Comparison of ENCODE assay signal across 26 cellular contexts in genomic region chr3:29942297-29942696, GRCh38.
DNase-seq lines count a peak whose midpoint lies in the region; ATAC-seq, FAIRE-seq and TF ChIP-seq lines count a peak whose summit lies in the region.
"Had no signal": no experiment of that assay in that cellular context is flagged by ENCODE, and none has a peak within 500 bp of the region (broad histone marks: within the 10 kb centered on the region; RNA-seq: fewer than 3 reads in every experiment).

No MANE protein-coding gene starts in this region.

- H3K27me3 Mint-ChIP-seq in HFFc6 (ENCODE audit: insufficient read depth): no peaks in the 10 kb centered on the region
- no peaks in the 10 kb centered on the region for H3K27me3 Mint-ChIP-seq in chondrocyte (ENCODE audit: low read depth)
- H3K27me3 Mint-ChIP-seq: CD4-positive, CD25-positive, alpha-beta regulatory T cell had no signal

- FAIRE-seq in HepG2 (lab: Jason Lieb, UNC): no peak
- FAIRE-seq: A204.1, GM12878, GM12892, GM18507 had no signal

- ATAC-seq in GM21717 (IDR thresholded peaks at IDR 0.05; ENCODE audit: unreplicated experiment): peak; percentile 53
- ATAC-seq in HepG2: no peak
- ATAC-seq: GM12878 had no signal

- H3K9me3 Mint-ChIP-seq in HFFc6: no peaks in the 10 kb centered on the region
- no peaks in the 10 kb centered on the region for H3K9me3 Mint-ChIP-seq in chondrocyte (ENCODE audit: low read depth)
- H3K9me3 Mint-ChIP-seq: CD4-positive, alpha-beta memory T cell; CD8-positive, alpha-beta memory T cell had no signal

- H3K27ac ChIP-seq in HepG2 (ENCODE audit: extremely low read length, insufficient read depth, low read length): no peak overlapping the region
- H3K27ac ChIP-seq: BLaER1 had no signal

- H2AFZ ChIP-seq in HepG2 (ENCODE audit: low read length): no peak overlapping the region

- no TSS peak for BruUV-seq in HepG2 (replicated peaks; lab: Mats Ljungman, UMichigan)

- no peak overlapping the region for H3K4me2 ChIP-seq in HepG2 (ENCODE audit: low read depth, low read length)
- H3K4me2 ChIP-seq: BLaER1 had no signal

- no peak for TF ChIP-seq POLR2A in HepG2 (IDR thresholded peaks at IDR 0.05; ENCODE audit: insufficient read depth in 1 of 2, low read depth in 2 of 2, low read length in 2 of 2)

- no peak for TF ChIP-seq RAD21 in HepG2 (CRISPR knock-in tag; IDR thresholded peaks at IDR 0.05)

- in situ Hi-C loops in HepG2 (cut with HindIII; ENCODE audit: extremely low pct_ligation_motif_present, low pct_unique_long_range_greater_than_20kb): no loop called here

- H3K27ac Mint-ChIP-seq in HFFc6 (peak overlapping the region; percentile 1; the same call in 1 of the 2 replicates), chondrocyte (ENCODE audit: unreplicated experiment) (peak overlapping the region; percentile 10)
- H3K27ac Mint-ChIP-seq: CD14-positive monocyte; CD4-positive, alpha-beta memory T cell; CD4-positive, CD25-positive, alpha-beta regulatory T cell; CD8-positive, alpha-beta memory T cell had no signal

- no peaks in the 10 kb centered on the region for H3K27me3 ChIP-seq in HepG2 (ENCODE audit: control insufficient read depth in 1 of 2, insufficient read depth in 2 of 2, low read length in 2 of 2)
- H3K27me3 ChIP-seq: BE2C, BLaER1 had no signal

- H3K4me1 Mint-ChIP-seq in HFFc6 (ENCODE audit: low read depth) (peaks cover 14% of the 10 kb centered on the region), chondrocyte (ENCODE audit: low read depth) (peaks cover 11% of the 10 kb centered on the region)
- H3K4me1 Mint-ChIP-seq: CD14-positive monocyte; CD4-positive, alpha-beta memory T cell; CD4-positive, CD25-positive, alpha-beta regulatory T cell; CD8-positive, alpha-beta memory T cell had no signal

- no peaks in the 10 kb centered on the region for H3K9me3 ChIP-seq in HepG2 (ENCODE audit: low read length)
- H3K9me3 ChIP-seq: BE2C, BLaER1 had no signal

- DNase-seq in HFFc6: no peak
- DNase-seq in chondrocyte (ENCODE audit: low spot score): no peak
- DNase-seq in HepG2 (ENCODE audit: low spot score): no peak
- DNase-seq in kidney tubule cell (ENCODE audit: low spot score): no peak
- DNase-seq: 8988T; ACHN; BE2C; C1 segment of cervical spinal cord; CD4-positive, alpha-beta memory T cell; CD4-positive, CD25-positive, alpha-beta regulatory T cell; CD8-positive, alpha-beta memory T cell; COR-L47; DMS 273 treated with DMSO at 0.1 percent for 48 hours; DMS153; DMS53; DMS79; DND-41; EL; GDM1 had no signal

- POLR2A ChIA-PET in HepG2 (lab: Yijun Ruan, JAX): no interaction called here

- no peak overlapping the region for H3K9ac ChIP-seq in HepG2 (ENCODE audit: insufficient read depth, low read depth, low read length)
- H3K9ac ChIP-seq: BLaER1 had no signal

- 2% methylated on average over 1 of the region's 1 CpG for WGBS in HepG2 (ENCODE audit: low lambda C conversion rate)

- TF ChIP-seq CTCF in HFFc6 (IDR thresholded peaks at IDR 0.05) (no peak), chondrocyte (IDR thresholded peaks at IDR 0.05) (no peak), HepG2 (CRISPR knock-in tag; IDR thresholded peaks at IDR 0.05) (no peak)

- H3K36me3 ChIP-seq in HepG2 (replicated peaks in 1 of 2; ENCODE audit: control insufficient read depth in 1 of 2, insufficient read depth in 2 of 2, low read length in 2 of 2): no peaks in the 10 kb centered on the region
- H3K36me3 ChIP-seq: BE2C, BLaER1 had no signal

- intact Hi-C loops in HepG2 (cut with micrococcal nuclease; ENCODE audit: unreplicated experiment): no loop called here

- CTCF ChIA-PET in HepG2 (lab: Yijun Ruan, JAX; ENCODE audit: low intra/inter-chr PET ratio, low total read pairs): no interaction called here

- H3K4me3 ChIP-seq in HepG2 (replicated peaks in 1 of 3; ENCODE audit: insufficient read depth in 1 of 3, low read depth in 2 of 3, low read length in 3 of 3): no peak overlapping the region
- H3K4me3 ChIP-seq: BLaER1, GM12878 had no signal

- H3K4me3 Mint-ChIP-seq in HFFc6: no peak overlapping the region
- H3K4me3 Mint-ChIP-seq in chondrocyte (ENCODE audit: unreplicated experiment): no peak overlapping the region
- H3K4me3 Mint-ChIP-seq: CD14-positive monocyte; CD4-positive, alpha-beta memory T cell; CD4-positive, CD25-positive, alpha-beta regulatory T cell; CD8-positive, alpha-beta memory T cell had no signal

- H3K79me2 ChIP-seq in HepG2 (ENCODE audit: insufficient read depth, low read length): no peaks in the 10 kb centered on the region

- no peaks in the 10 kb centered on the region for H3K4me1 ChIP-seq in HepG2 (ENCODE audit: insufficient read depth, low read length)
- H3K4me1 ChIP-seq: BE2C, BLaER1 had no signal

- H4K20me1 ChIP-seq in HepG2 (ENCODE audit: insufficient read depth, low read length): no peaks in the 10 kb centered on the region
- H4K20me1 ChIP-seq: BLaER1 had no signal

- H3K36me3 Mint-ChIP-seq in HFFc6 (ENCODE audit: low read depth) (peaks cover 10% of the 10 kb centered on the region), chondrocyte (ENCODE audit: low read depth) (peaks cover 11% of the 10 kb centered on the region)
- H3K36me3 Mint-ChIP-seq: CD14-positive monocyte; CD4-positive, alpha-beta memory T cell; CD8-positive, alpha-beta memory T cell had no signal

- no peak for TF ChIP-seq EP300 in HepG2 (IDR thresholded peaks at IDR 0.05; ENCODE audit: low read depth in 2 of 2, low read length in 2 of 2)
- no peak for TF ChIP-seq EP300 in HepG2 (CRISPR knock-in tag; IDR thresholded peaks at IDR 0.05; ENCODE audit: borderline replicate concordance)

TF ChIP-seq in HepG2, 621 proteins besides CTCF, POLR2A, EP300 and RAD21:
- TF ChIP-seq TGIF2 (CRISPR knock-in tag; IDR thresholded peaks at IDR 0.05): no peak
- no peak for TF ChIP-seq ZSCAN22 (CRISPR knock-in tag; IDR thresholded peaks at IDR 0.05)
- no peak for TF ChIP-seq CENPX (CRISPR knock-in tag; IDR thresholded peaks at IDR 0.05)
- no peak for TF ChIP-seq HNRNPH1 (optimal IDR thresholded peaks at IDR 0.05; ENCODE audit: low read depth, low read length)
- TF ChIP-seq SIN3A (IDR thresholded peaks at IDR 0.05; ENCODE audit: borderline replicate concordance, low read depth, low read length): no peak
- no peak for TF ChIP-seq ZNF17 (CRISPR knock-in tag; IDR thresholded peaks at IDR 0.05)
- no peak for TF ChIP-seq HMGA1 (CRISPR knock-in tag; conservative IDR thresholded peaks at IDR 0.05)
- TF ChIP-seq ZFX (CRISPR knock-in tag; IDR thresholded peaks at IDR 0.05; ENCODE audit: low read depth): no peak
- no peak for TF ChIP-seq ZC3H4 (CRISPR knock-in tag; IDR thresholded peaks at IDR 0.05; ENCODE audit: borderline replicate concordance)
- TF ChIP-seq ONECUT2 (CRISPR knock-in tag; IDR thresholded peaks at IDR 0.05): no peak
- no peak for TF ChIP-seq BORCS8-MEF2B (CRISPR knock-in tag; IDR thresholded peaks at IDR 0.05)
- TF ChIP-seq TAF15 (IDR thresholded peaks at IDR 0.05; ENCODE audit: low read depth, low read length, poor library complexity, severe bottlenecking): no peak
